In the genomic region with DNA sequence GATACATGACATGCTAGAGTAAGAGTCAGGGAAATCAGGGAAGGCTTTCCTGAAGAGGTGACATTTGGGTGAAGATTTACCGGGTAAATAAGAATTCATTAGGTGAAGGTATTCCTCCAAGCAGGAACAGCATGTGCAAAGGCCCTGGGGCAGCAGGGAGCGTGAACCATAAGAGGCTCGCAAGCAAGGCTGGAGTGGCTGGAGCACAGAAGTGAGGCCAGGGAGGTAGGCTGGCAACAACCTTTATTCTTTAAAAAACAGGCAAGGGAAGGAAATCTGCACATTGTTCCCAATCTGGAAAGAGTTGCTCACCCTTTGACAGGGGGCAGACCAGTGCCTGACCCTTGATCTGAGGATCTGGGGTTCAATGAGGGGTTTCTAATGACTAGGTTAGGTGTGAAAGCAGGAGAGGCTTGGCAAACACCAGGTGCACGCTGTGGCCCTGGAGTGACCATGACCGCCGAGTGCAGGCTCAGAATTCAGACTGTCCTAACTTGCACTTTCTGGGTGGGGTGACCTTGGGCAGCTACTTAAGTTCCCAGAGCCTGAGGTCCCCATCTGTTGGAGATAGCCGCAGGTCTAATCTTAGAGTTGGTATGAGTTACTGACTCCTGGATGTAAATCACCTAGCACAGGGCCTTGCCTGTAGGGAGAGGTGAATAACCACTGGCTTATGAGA, we compare ENCODE assay signal across 2 cellular contexts.
TF ChIP-seq lines count a peak whose summit lies in the region.

No MANE protein-coding gene starts in this region.

TF ChIP-seq in HepG2, 621 proteins besides CTCF, POLR2A, EP300 and RAD21:
- TF ChIP-seq TCF12 (IDR thresholded peaks at IDR 0.05): no peak
- TF ChIP-seq TCF12 (CRISPR knock-in tag; IDR thresholded peaks at IDR 0.05): no peak
- TF ChIP-seq ZNF792 (CRISPR knock-in tag; IDR thresholded peaks at IDR 0.05): no peak
- no peak for TF ChIP-seq TOE1 (CRISPR knock-in tag; IDR thresholded peaks at IDR 0.05)
- 0 out of 2 replicates have a peak, but pooled peaks have one; percentile 18 for TF ChIP-seq ZFP91 (CRISPR knock-in tag; IDR thresholded peaks at IDR 0.05; ENCODE audit: borderline replicate concordance)
- TF ChIP-seq ZNF275 (CRISPR knock-in tag; IDR thresholded peaks at IDR 0.05; ENCODE audit: borderline replicate concordance): no peak
- TF ChIP-seq, protein P1, sequence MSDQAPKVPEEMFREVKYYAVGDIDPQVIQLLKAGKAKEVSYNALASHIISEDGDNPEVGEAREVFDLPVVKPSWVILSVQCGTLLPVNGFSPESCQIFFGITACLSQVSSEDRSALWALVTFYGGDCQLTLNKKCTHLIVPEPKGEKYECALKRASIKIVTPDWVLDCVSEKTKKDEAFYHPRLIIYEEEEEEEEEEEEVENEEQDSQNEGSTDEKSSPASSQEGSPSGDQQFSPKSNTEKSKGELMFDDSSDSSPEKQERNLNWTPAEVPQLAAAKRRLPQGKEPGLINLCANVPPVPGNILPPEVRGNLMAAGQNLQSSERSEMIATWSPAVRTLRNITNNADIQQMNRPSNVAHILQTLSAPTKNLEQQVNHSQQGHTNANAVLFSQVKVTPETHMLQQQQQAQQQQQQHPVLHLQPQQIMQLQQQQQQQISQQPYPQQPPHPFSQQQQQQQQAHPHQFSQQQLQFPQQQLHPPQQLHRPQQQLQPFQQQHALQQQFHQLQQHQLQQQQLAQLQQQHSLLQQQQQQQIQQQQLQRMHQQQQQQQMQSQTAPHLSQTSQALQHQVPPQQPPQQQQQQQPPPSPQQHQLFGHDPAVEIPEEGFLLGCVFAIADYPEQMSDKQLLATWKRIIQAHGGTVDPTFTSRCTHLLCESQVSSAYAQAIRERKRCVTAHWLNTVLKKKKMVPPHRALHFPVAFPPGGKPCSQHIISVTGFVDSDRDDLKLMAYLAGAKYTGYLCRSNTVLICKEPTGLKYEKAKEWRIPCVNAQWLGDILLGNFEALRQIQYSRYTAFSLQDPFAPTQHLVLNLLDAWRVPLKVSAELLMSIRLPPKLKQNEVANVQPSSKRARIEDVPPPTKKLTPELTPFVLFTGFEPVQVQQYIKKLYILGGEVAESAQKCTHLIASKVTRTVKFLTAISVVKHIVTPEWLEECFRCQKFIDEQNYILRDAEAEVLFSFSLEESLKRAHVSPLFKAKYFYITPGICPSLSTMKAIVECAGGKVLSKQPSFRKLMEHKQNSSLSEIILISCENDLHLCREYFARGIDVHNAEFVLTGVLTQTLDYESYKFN (CRISPR knock-in tag; conservative IDR thresholded peaks at IDR 0.05): no peak
- TF ChIP-seq ZMYM3 (CRISPR knock-in tag; IDR thresholded peaks at IDR 0.05): peak; percentile 79

TF ChIP-seq in H1, 55 proteins besides CTCF, POLR2A, EP300 and RAD21:
- TF ChIP-seq CHD1 (IDR thresholded peaks at IDR 0.05; ENCODE audit: low read depth, low read length): no peak
- peak; percentile 72; the same call in 1 of the 2 replicates for TF ChIP-seq KDM1A (IDR thresholded peaks at IDR 0.05; ENCODE audit: borderline replicate concordance, low read length)
